ENCODE assay signal across 14 cellular contexts in genomic region chr2:105734762-105735538, GRCh38. TPM values are rescaled to one million over a fixed set of nuclear protein-coding genes. Genes with fewer than 3 reads are reported as not detected.
A peak's percentile ranks its signal among the peaks of the same experiment; 100 is the strongest.
DNase-seq lines count a peak whose midpoint lies in the region; ATAC-seq and TF ChIP-seq lines count a peak whose summit lies in the region.
"Had no signal": no experiment of that assay in that cellular context is flagged by ENCODE, and none has a peak within 500 bp of the region (broad histone marks: within the 10 kb centered on the region; RNA-seq: fewer than 3 reads in every experiment).

No MANE protein-coding gene starts in this region.

- no peak overlapping the region for H3K4me3 Mint-ChIP-seq in activated T-helper 2 cell treated with anti-CD3 and anti-CD28 coated beads, Interferon-gamma antibody, Interleukin-2, Interleukin-4, amounts not matched to agents 10 μg/mL and 5 μg/mL and 100 μg/mL, durations not matched to agents 14 hours and 24 hours and 36 hours (ENCODE audit: low read depth)
- H3K4me3 Mint-ChIP-seq: neural crest cell had no signal

- H3K27ac ChIP-seq in spleen, result no peak overlapping the region

- no peaks in the 10 kb centered on the region for H3K27me3 ChIP-seq in spleen (replicated peaks in 1 of 7)
- H3K27me3 ChIP-seq: MG63 had no signal

- WGBS in spleen, 5 donors, result 63 to 75% (median 70%) methylated on average over 4 of the region's 4 CpGs

- H3K4me1 Mint-ChIP-seq in activated T-helper 2 cell treated with anti-CD3 and anti-CD28 coated beads, Interferon-gamma antibody, Interleukin-2, Interleukin-4, amounts not matched to agents 10 μg/mL and 5 μg/mL and 100 μg/mL, durations not matched to agents 14 hours and 24 hours and 36 hours (ENCODE audit: low read depth), result peaks cover 48% of the 10 kb centered on the region

- peaks cover 9% of the 10 kb centered on the region for H3K36me3 Mint-ChIP-seq in activated T-helper 2 cell treated with anti-CD3 and anti-CD28 coated beads, Interferon-gamma antibody, Interleukin-2, Interleukin-4, amounts not matched to agents 10 μg/mL and 5 μg/mL and 100 μg/mL, durations not matched to agents 14 hours and 24 hours and 36 hours (ENCODE audit: low read depth)

- H3K4me1 ChIP-seq in spleen, result peaks cover 5 to 57% (median 22%) of the 10 kb centered on the region in 6 donors

- no peaks in the 10 kb centered on the region for H3K27me3 Mint-ChIP-seq in activated T-helper 2 cell treated with anti-CD3 and anti-CD28 coated beads, Interferon-gamma antibody, Interleukin-2, Interleukin-4, amounts not matched to agents 10 μg/mL and 5 μg/mL and 100 μg/mL, durations not matched to agents 14 hours and 24 hours and 36 hours (ENCODE audit: low read depth)

- H3K9me3 Mint-ChIP-seq in activated T-helper 2 cell treated with anti-CD3 and anti-CD28 coated beads, Interferon-gamma antibody, Interleukin-2, Interleukin-4, amounts not matched to agents 10 μg/mL and 5 μg/mL and 100 μg/mL, durations not matched to agents 14 hours and 24 hours and 36 hours, result no peaks in the 10 kb centered on the region

- ATAC-seq in HG03039 (IDR thresholded peaks at IDR 0.05; ENCODE audit: unreplicated experiment), result no peak

- peak; percentile 83 for DNase-seq in A172 (ENCODE audit: low spot score)
- peak; percentile 71 for DNase-seq in Daoy (ENCODE audit: low read depth)
- peak; percentile 23 for DNase-seq in RKO (ENCODE audit: low spot score)
- DNase-seq in fibroblast of mammary gland (ENCODE audit: low read depth), result peak; percentile 71
- no peak for DNase-seq in activated T-helper 2 cell treated with anti-CD3 and anti-CD28 coated beads, Interferon-gamma antibody, Interleukin-2, Interleukin-4, amounts not matched to agents 10 μg/mL and 5 μg/mL and 100 μg/mL, durations not matched to agents 14 hours and 24 hours and 36 hours (ENCODE audit: low spot score)
- DNase-seq in spleen, result no peak
- DNase-seq in UCSD-AML1 (lab: John Stamatoyannopoulos, UW; ENCODE audit: unreplicated experiment), result no peak
- DNase-seq: activated CD4-positive, CD25-positive, alpha-beta regulatory T cell; activated effector memory CD4-positive, alpha-beta T cell treated with Interleukin-2 at 50 U/mL for 16 hours; MG63; stimulated activated CD4-positive, alpha-beta T cell treated with anti-CD3 and anti-CD28 coated beads, Interleukin-2, amount 100 ng/mL, for 48 hours; substantia nigra had no signal

- H3K36me3 ChIP-seq in spleen, result no peaks in the 10 kb centered on the region
- H3K36me3 ChIP-seq: MG63 had no signal

- no peak overlapping the region for H3K4me3 ChIP-seq in fibroblast of mammary gland (ENCODE audit: control insufficient read depth, low read depth, low read length)
- no peak overlapping the region for H3K4me3 ChIP-seq in spleen
- H3K4me3 ChIP-seq: MG63 had no signal

- H3K9me3 ChIP-seq in spleen, result peaks cover 0 to 6% (median 0%) of the 10 kb centered on the region in 8 donors
- H3K9me3 ChIP-seq: MG63 had no signal

- no peak for TF ChIP-seq CTCF in fibroblast of mammary gland (conservative IDR thresholded peaks at IDR 0.05; ENCODE audit: control insufficient read depth, insufficient read depth, low read depth, low read length)
- TF ChIP-seq CTCF in spleen (IDR thresholded peaks at IDR 0.05 in 8 of 11, conservative IDR thresholded peaks at IDR 0.05 in 3 of 11), result no peak

- TF ChIP-seq POLR2A in spleen (IDR thresholded peaks at IDR 0.05), result no peak

- H3K27ac Mint-ChIP-seq in activated T-helper 2 cell treated with anti-CD3 and anti-CD28 coated beads, Interferon-gamma antibody, Interleukin-2, Interleukin-4, amounts not matched to agents 10 μg/mL and 5 μg/mL and 100 μg/mL, durations not matched to agents 14 hours and 24 hours and 36 hours, result no peak overlapping the region

- intact Hi-C loops in activated T-helper 2 cell treated with anti-CD3 and anti-CD28 coated beads, Interferon-gamma antibody, Interleukin-2, Interleukin-4, amounts not matched to agents 10 μg/mL and 5 μg/mL and 100 μg/mL, durations not matched to agents 14 hours and 24 hours and 36 hours (cut with micrococcal nuclease), result loop anchor here (5.0 kb wide), 1 partner anchor 58 kb away; no protein-coding TSS in a partner anchor
- intact Hi-C loops in spleen (cut with DNase I; ENCODE audit: low total_unique reads), result no loop called here

RNA-seq across cellular contexts. Expression of gene NCK2, which starts 9.8 kb away (rescaled TPM):
- 29.1 and 44.0 TPM in 2 replicates for total RNA-seq in A172 (2014; rRNA removed; shearing (Covaris generic))
- 20.5 and 25.7 TPM in 2 replicates for total RNA-seq in Daoy (2014; rRNA removed; shearing (Covaris generic))
- total RNA-seq in activated T-helper 2 cell treated with anti-CD3 and anti-CD28 coated beads, Interferon-gamma antibody, Interleukin-2, Interleukin-4, amounts not matched to agents 10 μg/mL and 5 μg/mL and 100 μg/mL, durations not matched to agents 14 hours and 24 hours and 36 hours, result 72.4 and 73.9 TPM in 2 replicates
- 100 to 1,000 TPM in 2 of 7 donors, 10 to 100 TPM in 5; 50.3 to 106 (median 82.9) TPM for total RNA-seq in spleen
- polyA plus RNA-seq in spleen, result 10 to 100 TPM; 21.5 to 32.1 (median 30.0) TPM

Comparison
In these comparisons a context has a peak if more than half of its experiments do, and no peak if none do; other contexts are left out.
1. DNase-seq: peak in A172 (single experiment), Daoy (single experiment), RKO (single experiment) and fibroblast of mammary gland (single experiment); none in activated T-helper 2 cell treated with anti-CD3 and anti-CD28 coated beads, Interferon-gamma antibody, Interleukin-2, Interleukin-4, amounts not matched to agents 10 μg/mL and 5 μg/mL and 100 μg/mL, durations not matched to agents 14 hours and 24 hours and 36 hours (single experiment), spleen (single experiment) and UCSD-AML1 (single experiment).